Comparison of ENCODE assay signal across 10 cellular contexts in the genomic region with DNA sequence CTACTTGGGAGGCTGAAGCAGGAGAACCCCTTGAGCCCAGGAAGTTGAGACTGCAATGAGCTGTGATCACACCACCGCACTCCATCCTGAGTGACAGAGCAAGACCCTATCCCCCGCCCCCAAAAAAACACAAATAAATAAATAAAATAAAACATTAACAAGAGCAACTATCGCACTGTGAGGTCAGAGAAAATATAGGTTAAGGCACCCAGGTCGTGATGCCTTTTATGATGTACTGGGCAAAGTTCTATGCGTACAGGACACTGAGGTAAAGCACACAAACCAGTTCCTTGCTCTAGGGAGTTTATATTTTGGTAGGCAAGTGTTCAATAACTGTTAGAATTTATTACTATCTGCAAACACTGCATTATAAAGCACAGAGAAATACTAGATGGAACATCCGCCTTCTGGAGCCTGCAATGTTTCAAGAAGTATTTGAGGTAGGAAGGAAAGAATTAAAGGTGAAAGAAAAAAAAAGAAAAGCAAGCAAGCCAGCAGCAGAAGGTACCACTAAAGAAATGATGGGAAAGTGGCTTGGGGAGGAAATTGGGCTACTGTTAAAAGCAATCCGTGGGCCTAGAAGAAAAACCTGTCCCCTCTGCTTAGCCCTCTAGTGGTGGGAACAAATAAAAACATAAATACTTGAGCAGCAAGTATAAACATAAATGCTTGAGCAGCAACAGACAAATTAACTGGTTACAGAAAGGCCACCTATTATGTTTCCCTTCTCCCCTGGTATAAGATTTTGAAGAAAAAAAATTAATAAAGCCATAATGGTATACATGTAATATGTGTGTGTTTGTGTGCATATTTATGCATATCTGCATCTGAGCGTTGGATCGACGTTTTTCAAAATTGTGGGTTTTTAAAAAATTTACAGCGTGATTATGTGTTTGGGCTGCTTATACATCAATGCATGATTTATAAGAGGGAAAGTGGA.
DNase-seq lines count a peak whose midpoint lies in the region; ATAC-seq and TF ChIP-seq lines count a peak whose summit lies in the region.
"Had no signal": no experiment of that assay in that cellular context is flagged by ENCODE, and none has a peak within 500 bp of the region (broad histone marks: within the 10 kb centered on the region; RNA-seq: fewer than 3 reads in every experiment).

No MANE protein-coding gene starts in this region.

- DNase-seq in Daoy (ENCODE audit: low read depth) (peak; percentile 23), KBM-7 (peak; percentile 42), WERI-Rb-1 (no peak), kidney tubule cell (ENCODE audit: low spot score) (peak; percentile 36)

- no peaks in the 10 kb centered on the region for H3K36me3 ChIP-seq in WERI-Rb-1
- H3K36me3 ChIP-seq: SJSA1 had no signal

- ATAC-seq in GM19328 (IDR thresholded peaks at IDR 0.05; ENCODE audit: unreplicated experiment) (no peak), GM21423 (IDR thresholded peaks at IDR 0.05; ENCODE audit: unreplicated experiment) (no peak), HG02840 (IDR thresholded peaks at IDR 0.05; ENCODE audit: low FRiP score, unreplicated experiment) (no peak), HG03095 (IDR thresholded peaks at IDR 0.05; ENCODE audit: unreplicated experiment) (no peak)
- ATAC-seq: naive thymus-derived CD4-positive, alpha-beta T cell had no signal

- H3K27me3 ChIP-seq in WERI-Rb-1 (ENCODE audit: insufficient read depth, low read depth, severe bottlenecking), result no peaks in the 10 kb centered on the region

- in situ Hi-C loops in KBM-7 (cut with MboI; ENCODE audit: low pct_unique_long_range_greater_than_20kb, low sequenced_read_pairs), result no loop called here

- no peaks in the 10 kb centered on the region for H3K9me3 ChIP-seq in WERI-Rb-1 (ENCODE audit: severe bottlenecking)
- H3K9me3 ChIP-seq: SJSA1 had no signal

- H3K4me3 ChIP-seq in WERI-Rb-1 (ENCODE audit: low read depth, low read length), result no peak overlapping the region
- H3K4me3 ChIP-seq: SJSA1 had no signal

- TF ChIP-seq CTCF in WERI-Rb-1 (IDR thresholded peaks at IDR 0.05; ENCODE audit: low read depth, low read length), result peak; percentile 84

- H3K27ac ChIP-seq in WERI-Rb-1, result no peak overlapping the region
- H3K27ac ChIP-seq: SJSA1 had no signal
